In genomic region chr4:104719539-104720230, GRCh38 we compare ENCODE assay signal across 13 cellular contexts.
A peak's percentile ranks its signal among the peaks of the same experiment; 100 is the strongest.
DNase-seq lines count a peak whose midpoint lies in the region; ATAC-seq, FAIRE-seq and TF ChIP-seq lines count a peak whose summit lies in the region.
"Had no signal": no experiment of that assay in that cellular context is flagged by ENCODE, and none has a peak within 500 bp of the region (broad histone marks: within the 10 kb centered on the region; RNA-seq: fewer than 3 reads in every experiment).

No MANE protein-coding gene starts in this region.

- DNase-seq in GM12878 (ENCODE audit: low read depth, low spot score): peak; percentile 49
- DNase-seq in vagina (ENCODE audit: extremely low spot score in 2 of 2): no peak
- DNase-seq in HPDE6-E6E7 (ENCODE audit: extremely low spot score): no peak
- no peak for DNase-seq in effector memory CD4-positive, alpha-beta T cell
- DNase-seq in activated naive CD4-positive, alpha-beta T cell (lab: John Stamatoyannopoulos, UW): no peak
- DNase-seq: adrenal gland; CD4-positive, alpha-beta T cell; cortex of kidney; mucosa of descending colon; NCI-H446 treated with DMSO at 0.1 percent for 48 hours had no signal

- no peak for TF ChIP-seq RAD21 in GM12878 (IDR thresholded peaks at IDR 0.05; ENCODE audit: insufficient read depth, low read depth, low read length)

- H3K4me3 ChIP-seq in GM12878: no peak overlapping the region
- H3K4me3 ChIP-seq in vagina: no peak overlapping the region
- no peak overlapping the region for H3K4me3 ChIP-seq in effector memory CD4-positive, alpha-beta T cell (ENCODE audit: insufficient read depth, low read depth, low read length, poor library complexity, severe bottlenecking)
- H3K4me3 ChIP-seq: adrenal gland, mucosa of descending colon had no signal

- RAD21 ChIA-PET in GM12878 (lab: Charles Lee; ENCODE audit: unreplicated experiment): interaction anchor here (1.3 to 1.7 kb wide), 2 partner anchors 23 to 141 kb away, joined by 5 to 6 read pairs; no protein-coding TSS in a partner anchor

- FAIRE-seq in GM12878 (lab: Jason Lieb, UNC): peak; percentile 31

- in situ Hi-C loops in GM12878 (cut with MboI): no loop called here

- H3K4me2 ChIP-seq in GM12878 (ENCODE audit: control insufficient read depth, insufficient read depth): 0 out of 2 replicates have a peak overlapping the region, but pooled peaks have one; percentile 25

- H3K9ac ChIP-seq in GM12878 (ENCODE audit: control insufficient read depth, insufficient read depth, low read length): no peak overlapping the region

- CTCF ChIA-PET in GM12878 (lab: Yijun Ruan, JAX): interaction anchor here (1.3 kb wide), 1 partner anchor 16 kb away, joined by 4 read pairs; no protein-coding TSS in a partner anchor

- POLR2A ChIA-PET in GM12878 (lab: Charles Lee): interaction anchor here (0.6 to 1.0 kb wide), 4 partner anchors 10 to 321 kb away, joined by 3 to 8 read pairs (median 5); no protein-coding TSS in a partner anchor

- no peaks in the 10 kb centered on the region for H3K79me2 ChIP-seq in GM12878 (ENCODE audit: control insufficient read depth, insufficient read depth, low read length)

- intact Hi-C loops in GM12878 (cut with micrococcal nuclease; ENCODE audit: unreplicated experiment): no loop called here
- intact Hi-C loops in vagina (cut with DNase I): no loop called here

- H3K27me3 ChIP-seq in GM12878 (replicated peaks in 1 of 2; ENCODE audit: control insufficient read depth in 2 of 2, insufficient read depth in 2 of 2, low read length in 1 of 2) (no peaks in the 10 kb centered on the region), vagina (no peaks in the 10 kb centered on the region)
- no peaks in the 10 kb centered on the region for H3K27me3 ChIP-seq in effector memory CD4-positive, alpha-beta T cell (replicated peaks; ENCODE audit: control insufficient read depth, insufficient read depth, low read length, poor library complexity, severe bottlenecking)
- H3K27me3 ChIP-seq: adrenal gland had no signal

- peak in 1 of 2 experiments; percentile 65; a peak in 1 of 4 replicates for TF ChIP-seq EP300 in GM12878 (IDR thresholded peaks at IDR 0.05; ENCODE audit: borderline replicate concordance in 1 of 2, control insufficient read depth in 1 of 2, low read depth in 2 of 2, low read length in 2 of 2)

- ATAC-seq in GM18907 (IDR thresholded peaks at IDR 0.05; ENCODE audit: unreplicated experiment): peak; percentile 99
- ATAC-seq in GM21619 (IDR thresholded peaks at IDR 0.05; ENCODE audit: unreplicated experiment): peak; percentile 99
- ATAC-seq in HG03064 (IDR thresholded peaks at IDR 0.05; ENCODE audit: low read depth, unreplicated experiment): peak; percentile 99
- peak; percentile 98 for ATAC-seq in GM12878
- ATAC-seq: mucosa of descending colon had no signal

- no peaks in the 10 kb centered on the region for H3K36me3 ChIP-seq in GM12878 (ENCODE audit: control insufficient read depth in 2 of 2, insufficient read depth in 2 of 2, low read length in 1 of 2)
- H3K36me3 ChIP-seq in vagina: no peaks in the 10 kb centered on the region
- no peaks in the 10 kb centered on the region for H3K36me3 ChIP-seq in effector memory CD4-positive, alpha-beta T cell (ENCODE audit: control insufficient read depth, insufficient read depth, low read length)
- H3K36me3 ChIP-seq: adrenal gland had no signal

- H4K20me1 ChIP-seq in GM12878 (ENCODE audit: control insufficient read depth, insufficient read depth): no peaks in the 10 kb centered on the region

- peaks cover 3% of the 10 kb centered on the region; the same call in 2 of the 3 replicates for H3K9me3 ChIP-seq in GM12878 (replicated peaks; ENCODE audit: control insufficient read depth, insufficient read depth, low read length)
- H3K9me3 ChIP-seq in vagina: no peaks in the 10 kb centered on the region
- no peaks in the 10 kb centered on the region for H3K9me3 ChIP-seq in effector memory CD4-positive, alpha-beta T cell (ENCODE audit: control insufficient read depth, low read length)
- H3K9me3 ChIP-seq: adrenal gland, mucosa of descending colon had no signal

- no peak for TF ChIP-seq POLR2A in GM12878 (IDR thresholded peaks at IDR 0.05; ENCODE audit: low read depth, low read length)
- no peak for TF ChIP-seq POLR2A in vagina (IDR thresholded peaks at IDR 0.05)

- SMC1A ChIA-PET in GM12878 (lab: Charles Lee; ENCODE audit: uncharacterized antibody, unreplicated experiment): interaction anchor here (0.6 to 2.5 kb wide), 3 partner anchors 24 to 155 kb away, joined by 3 to 15 read pairs (median 4); no protein-coding TSS in a partner anchor

- BruUV-seq in GM12878 (replicated peaks; lab: Mats Ljungman, UMichigan): no TSS peak

- H3K4me1 ChIP-seq in GM12878 (ENCODE audit: control insufficient read depth, insufficient read depth, low read length) (peaks cover 6% of the 10 kb centered on the region), vagina (no peaks in the 10 kb centered on the region)
- H3K4me1 ChIP-seq in effector memory CD4-positive, alpha-beta T cell (ENCODE audit: control insufficient read depth, insufficient read depth, low read length, poor library complexity, severe bottlenecking): no peaks in the 10 kb centered on the region
- H3K4me1 ChIP-seq: adrenal gland had no signal

- no peak overlapping the region for H2AFZ ChIP-seq in GM12878 (ENCODE audit: control insufficient read depth, low read depth, low read length)

- TF ChIP-seq CTCF in GM12878 (IDR thresholded peaks at IDR 0.05 in 2 of 3, conservative IDR thresholded peaks at IDR 0.05 in 1 of 3; ENCODE audit: control insufficient read depth in 2 of 3, extremely low read depth in 1 of 3, insufficient read depth in 1 of 3, low read depth in 3 of 3, low read length in 3 of 3) (no peak), vagina (IDR thresholded peaks at IDR 0.05) (no peak)

- WGBS in GM12878 (ENCODE audit: insufficient coverage, insufficient replicate concordance, low lambda C conversion rate, missing lambda C conversion rate): 23% methylated on average over 4 of the region's 4 CpGs

- H3K27ac ChIP-seq in GM12878 (ENCODE audit: control insufficient read depth, insufficient read depth) (peak overlapping the region; percentile 70), vagina (no peak overlapping the region)
- H3K27ac ChIP-seq in effector memory CD4-positive, alpha-beta T cell (ENCODE audit: insufficient read depth, low read length, poor library complexity, severe bottlenecking): no peak overlapping the region
- H3K27ac ChIP-seq: adrenal gland had no signal

TF ChIP-seq in GM12878, 131 proteins besides CTCF, POLR2A, EP300 and RAD21 (continues in another document):
- TF ChIP-seq FOXK2 (IDR thresholded peaks at IDR 0.05) (no peak), DPF2 (IDR thresholded peaks at IDR 0.05) (peak; percentile 54; the same call in 1 of the 2 replicates), MTA2 (IDR thresholded peaks at IDR 0.05; ENCODE audit: low read depth) (peak; percentile 76), HCFC1 (IDR thresholded peaks at IDR 0.05; ENCODE audit: low read length) (no peak), SPI1 (IDR thresholded peaks at IDR 0.05; ENCODE audit: borderline replicate concordance, insufficient read depth, low read depth, low read length) (peak; percentile 62), JUND (IDR thresholded peaks at IDR 0.05; ENCODE audit: low read depth, low read length) (no peak), EED (IDR thresholded peaks at IDR 0.05; ENCODE audit: low read depth) (0 out of 2 replicates have a peak, but pooled peaks have one; percentile 14), BCL11A (IDR thresholded peaks at IDR 0.05; ENCODE audit: low read depth, low read length) (0 out of 2 replicates have a peak, but pooled peaks have one; percentile 17), HDAC6 (IDR thresholded peaks at IDR 0.05; ENCODE audit: unreplicated experiment) (no peak), FOXM1 (IDR thresholded peaks at IDR 0.05; ENCODE audit: low read depth, low read length) (peak; percentile 72; the same call in 1 of the 2 replicates), IKZF2 (IDR thresholded peaks at IDR 0.05) (peak; percentile 65 to 72; a peak in 3 of 4 replicates), MEF2B (IDR thresholded peaks at IDR 0.05; ENCODE audit: partially characterized antibody, poor library complexity, severe bottlenecking) (peak; percentile 76), NFIC (IDR thresholded peaks at IDR 0.05; ENCODE audit: low read depth, low read length) (peak; percentile 88; the same call in 1 of the 2 replicates), MEF2A (IDR thresholded peaks at IDR 0.05; ENCODE audit: insufficient read depth, low read depth, low read length) (peak; percentile 87), ZNF24 (IDR thresholded peaks at IDR 0.05) (peak; percentile 38; the same call in 1 of the 2 replicates), JUNB (IDR thresholded peaks at IDR 0.05) (peak; percentile 83), ATF7 (IDR thresholded peaks at IDR 0.05; ENCODE audit: low read depth) (peak; percentile 33; the same call in 1 of the 2 replicates), IKZF1 (conservative IDR thresholded peaks at IDR 0.05) (peak; percentile 32; the same call in 1 of the 2 replicates), ESRRA (IDR thresholded peaks at IDR 0.05; ENCODE audit: low read length) (no peak), RUNX3 (IDR thresholded peaks at IDR 0.05; ENCODE audit: low read length) (peak; percentile 54; the same call in 1 of the 2 replicates), STAT3 (IDR thresholded peaks at IDR 0.05; ENCODE audit: low read depth, low read length) (no peak), IRF4 (IDR thresholded peaks at IDR 0.05; ENCODE audit: low read depth, low read length) (peak; percentile 51; the same call in 1 of the 2 replicates), BACH1 (IDR thresholded peaks at IDR 0.05; ENCODE audit: borderline replicate concordance) (peak; percentile 74; the same call in 1 of the 2 replicates), ETV6 (conservative IDR thresholded peaks at IDR 0.05 in 1 of 2, IDR thresholded peaks at IDR 0.05 in 1 of 2; ENCODE audit: borderline replicate concordance in 1 of 2, low read depth in 1 of 2) (0 out of 4 replicates have a peak, but pooled peaks of 1 of the 2 experiments have one; percentile 31)
- TF ChIP-seq, protein P1, sequence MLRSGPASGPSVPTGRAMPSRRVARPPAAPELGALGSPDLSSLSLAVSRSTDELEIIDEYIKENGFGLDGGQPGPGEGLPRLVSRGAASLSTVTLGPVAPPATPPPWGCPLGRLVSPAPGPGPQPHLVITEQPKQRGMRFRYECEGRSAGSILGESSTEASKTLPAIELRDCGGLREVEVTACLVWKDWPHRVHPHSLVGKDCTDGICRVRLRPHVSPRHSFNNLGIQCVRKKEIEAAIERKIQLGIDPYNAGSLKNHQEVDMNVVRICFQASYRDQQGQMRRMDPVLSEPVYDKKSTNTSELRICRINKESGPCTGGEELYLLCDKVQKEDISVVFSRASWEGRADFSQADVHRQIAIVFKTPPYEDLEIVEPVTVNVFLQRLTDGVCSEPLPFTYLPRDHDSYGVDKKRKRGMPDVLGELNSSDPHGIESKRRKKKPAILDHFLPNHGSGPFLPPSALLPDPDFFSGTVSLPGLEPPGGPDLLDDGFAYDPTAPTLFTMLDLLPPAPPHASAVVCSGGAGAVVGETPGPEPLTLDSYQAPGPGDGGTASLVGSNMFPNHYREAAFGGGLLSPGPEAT (IDR thresholded peaks at IDR 0.05; ENCODE audit: low read depth): peak; percentile 26; the same call in 1 of the 2 replicates
